ENCODE assay signal across 10 cellular contexts in genomic region chr7:28708458-28708951, GRCh38.
A peak's percentile ranks its signal among the peaks of the same experiment; 100 is the strongest.
DNase-seq lines count a peak whose midpoint lies in the region; TF ChIP-seq lines count a peak whose summit lies in the region.
"Had no signal": no experiment of that assay in that cellular context is flagged by ENCODE, and none has a peak within 500 bp of the region (broad histone marks: within the 10 kb centered on the region; RNA-seq: fewer than 3 reads in every experiment).

No MANE protein-coding gene starts in this region.

- no peak for TF ChIP-seq POLR2A in transverse colon (IDR thresholded peaks at IDR 0.05)

- WGBS in transverse colon (ENCODE audit: low coverage in 1 of 2), 2 donors, result 21 to 38% methylated on average over 7 to 9 of the region's 9 CpGs

- H3K4me3 ChIP-seq in epithelial cell of proximal tubule (ENCODE audit: low read depth, low read length), result peak overlapping the region; percentile 54
- H3K4me3 ChIP-seq in transverse colon, result peak overlapping the region in 2 of 4 donors; percentile 10 to 15
- no peak overlapping the region for H3K4me3 ChIP-seq in CD4-positive, alpha-beta memory T cell (ENCODE audit: low read length in 2 of 2)

- H3K27ac Mint-ChIP-seq in nephron, result peak overlapping the region; percentile 42 to 81 (median 63)
- no peak overlapping the region for H3K27ac Mint-ChIP-seq in CD4-positive, alpha-beta memory T cell
- H3K27ac Mint-ChIP-seq: stimulated activated naive CD8-positive, alpha-beta T cell treated with anti-CD3 and anti-CD28 coated beads, Interleukin-15, Interleukin-2, amounts not matched to agents 100 ng/mL and 50 ng/mL, for 24 hours had no signal

- no peaks in the 10 kb centered on the region for H3K9me3 Mint-ChIP-seq in nephron
- H3K9me3 Mint-ChIP-seq in CD4-positive, alpha-beta memory T cell, result peaks cover 0 to 3% (median 0%) of the 10 kb centered on the region in 8 donors

- no peak for TF ChIP-seq EP300 in transverse colon (IDR thresholded peaks at IDR 0.05; ENCODE audit: low read depth)

- DNase-seq in NCI-H2227 treated with DMSO at 0.1 percent for 48 hours (lab: John Stamatoyannopoulos, UW) (peak; percentile 44), epithelial cell of proximal tubule (ENCODE audit: low read depth) (peak; percentile 73), transverse colon (no peak), HK-2 (ENCODE audit: unreplicated experiment) (no peak)
- no peak for DNase-seq in activated effector memory CD4-positive, alpha-beta T cell treated with Interleukin-2 at 50 U/mL for 16 hours
- DNase-seq in CD4-positive, alpha-beta memory T cell, result no peak
- DNase-seq: NCI-H187 had no signal

- POLR2A ChIA-PET in CD4-positive, alpha-beta memory T cell (lab: Charles Lee; ENCODE audit: partially characterized antibody), result no interaction called here

- H3K4me1 Mint-ChIP-seq in nephron, result peaks cover 32% of the 10 kb centered on the region
- H3K4me1 Mint-ChIP-seq in CD4-positive, alpha-beta memory T cell, result no peaks in the 10 kb centered on the region

- in situ Hi-C loops in transverse colon (cut with MboI; ENCODE audit: low pct_ligation_motif_present in 1 of 4, low pct_unique_long_range_greater_than_20kb in 1 of 4, low sequenced_read_pairs in 3 of 4), result no loop called here

- CTCF ChIA-PET in CD4-positive, alpha-beta memory T cell (lab: Charles Lee; ENCODE audit: partially characterized antibody), result no interaction called here

- peaks cover 3% of the 10 kb centered on the region for H3K36me3 Mint-ChIP-seq in nephron (ENCODE audit: low read depth)
- no peaks in the 10 kb centered on the region for H3K36me3 Mint-ChIP-seq in CD4-positive, alpha-beta memory T cell

- H3K4me1 ChIP-seq in transverse colon, result peaks cover 0 to 10% (median 0%) of the 10 kb centered on the region in 4 donors
- H3K4me1 ChIP-seq in CD4-positive, alpha-beta memory T cell (ENCODE audit: insufficient read depth, low read length), result no peaks in the 10 kb centered on the region

- peaks cover 6% of the 10 kb centered on the region for H3K27me3 Mint-ChIP-seq in nephron (ENCODE audit: low read depth)
- peaks cover 0 to 1% of the 10 kb centered on the region in 2 donors for H3K27me3 Mint-ChIP-seq in CD4-positive, alpha-beta memory T cell

- peak overlapping the region; percentile 11 to 46 (median 36) for H3K27ac ChIP-seq in transverse colon
- H3K27ac ChIP-seq in CD4-positive, alpha-beta memory T cell (ENCODE audit: low read depth, low read length), result no peak overlapping the region
- H3K27ac ChIP-seq: HL-60 had no signal

- peaks cover 5% of the 10 kb centered on the region for H3K27me3 ChIP-seq in transverse colon
- no peaks in the 10 kb centered on the region for H3K27me3 ChIP-seq in CD4-positive, alpha-beta memory T cell (ENCODE audit: insufficient read depth, low read length)

- H3K4me3 Mint-ChIP-seq in nephron, result peak overlapping the region; percentile 70 to 80 (median 78)
- no peak overlapping the region for H3K4me3 Mint-ChIP-seq in CD4-positive, alpha-beta memory T cell
- H3K4me3 Mint-ChIP-seq: stimulated activated naive CD8-positive, alpha-beta T cell treated with anti-CD3 and anti-CD28 coated beads, Interleukin-15, Interleukin-2, amounts not matched to agents 100 ng/mL and 50 ng/mL, for 24 hours had no signal

- intact Hi-C loops in transverse colon (cut with DNase I; ENCODE audit: low total_unique reads), result no loop called here
- intact Hi-C loops in CD4-positive, alpha-beta memory T cell (cut with micrococcal nuclease), result no loop called here

- H3K9me3 ChIP-seq in transverse colon, result no peaks in the 10 kb centered on the region
- no peaks in the 10 kb centered on the region for H3K9me3 ChIP-seq in CD4-positive, alpha-beta memory T cell (ENCODE audit: control insufficient read depth in 1 of 2, low read length in 2 of 2)

- no peaks in the 10 kb centered on the region for H3K36me3 ChIP-seq in transverse colon
- H3K36me3 ChIP-seq in CD4-positive, alpha-beta memory T cell (ENCODE audit: insufficient read depth, low read length), result no peaks in the 10 kb centered on the region

- TF ChIP-seq CTCF in epithelial cell of proximal tubule (conservative IDR thresholded peaks at IDR 0.05; ENCODE audit: low read depth, low read length), result no peak
- TF ChIP-seq CTCF in nephron (IDR thresholded peaks at IDR 0.05; ENCODE audit: unreplicated experiment in 3 of 3), result no peak
- TF ChIP-seq CTCF in transverse colon (IDR thresholded peaks at IDR 0.05), result no peak

Comparison
In these comparisons a context has a peak if more than half of its experiments do, and no peak if none do; other contexts are left out.
1. DNase-seq: peak in NCI-H2227 treated with DMSO at 0.1 percent for 48 hours (single experiment) and epithelial cell of proximal tubule (single experiment); none in transverse colon (single experiment), activated effector memory CD4-positive, alpha-beta T cell treated with Interleukin-2 at 50 U/mL for 16 hours (single experiment), HK-2 (single experiment) and CD4-positive, alpha-beta memory T cell (0 of 5).
2. H3K27ac Mint-ChIP-seq: peak in nephron (3 of 3); none in CD4-positive, alpha-beta memory T cell (0 of 7).
3. H3K4me3 Mint-ChIP-seq: peak in nephron (3 of 3); none in CD4-positive, alpha-beta memory T cell (0 of 8).